In the genomic region with DNA sequence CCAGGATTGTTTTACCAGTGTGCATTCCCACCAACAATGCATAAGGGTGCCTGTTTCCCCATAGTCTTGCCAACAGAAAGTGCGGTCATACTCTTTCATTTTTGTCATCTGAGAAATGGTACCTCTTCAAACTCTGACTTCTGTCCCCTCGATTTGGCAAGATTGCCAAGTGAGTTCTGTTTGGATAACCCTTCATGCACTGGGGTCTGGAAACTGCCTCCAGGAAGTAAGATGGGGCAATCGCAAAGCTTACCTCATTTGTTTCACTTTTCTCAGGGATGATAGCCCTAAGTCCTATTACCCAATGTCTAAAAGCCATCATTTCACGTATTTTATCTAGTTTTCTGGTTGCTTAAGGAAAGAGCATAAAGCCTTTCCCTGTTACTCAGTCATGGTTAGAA, we compare ENCODE assay signal across 18 cellular contexts. TPM values are rescaled to one million over a fixed set of nuclear protein-coding genes. Genes with fewer than 3 reads are reported as not detected.
"Had no signal": no experiment of that assay in that cellular context is flagged by ENCODE, and none has a peak within 500 bp of the region (broad histone marks: within the 10 kb centered on the region; RNA-seq: fewer than 3 reads in every experiment).

No MANE protein-coding gene starts in this region.

- H3K36me3 ChIP-seq: adrenal gland, gastrocnemius medialis, heart left ventricle, neutrophil, WERI-Rb-1 had no signal

- DNase-seq: activated CD4-positive, alpha-beta memory T cell treated with anti-CD3 and anti-CD28 coated beads, Interleukin-2, amount 10 ng/mL, durations not matched to agents 7 days and 5 days; activated CD4-positive, alpha-beta T cell treated with anti-CD3 and anti-CD28 coated beads for 36 hours; activated effector memory CD4-positive, alpha-beta T cell treated with Interleukin-2 at 50 U/mL for 16 hours; activated T-cell treated with anti-CD3 and anti-CD28 coated beads, Interleukin-2, amount 50 U/mL, for 4 hours; adrenal gland; endodermal cell; gastrocnemius medialis; heart left ventricle; mucosa of descending colon; naive thymus-derived CD8-positive, alpha-beta T cell; posterior cingulate gyrus; retina; WERI-Rb-1 had no signal

- H3K9me3 ChIP-seq: adrenal gland, gastrocnemius medialis, heart left ventricle, mucosa of descending colon, neutrophil had no signal

- ATAC-seq: activated CD4-positive, alpha-beta T cell treated with anti-CD3 and anti-CD28 coated beads for 36 hours; activated T-cell treated with anti-CD3 and anti-CD28 coated beads, Interleukin-2, amount 50 U/mL, for 4 hours; gastrocnemius medialis; heart left ventricle; mucosa of descending colon; naive thymus-derived CD8-positive, alpha-beta T cell; stimulated activated effector memory CD8-positive, alpha-beta T cell treated with anti-CD3 and anti-CD28 coated beads, Interleukin-12 subunit alpha, Interleukin-12 subunit beta, amount 100 ng/mL, for 72 hours had no signal

- H3K27ac ChIP-seq: adrenal gland, gastrocnemius medialis, heart left ventricle, neutrophil, WERI-Rb-1 had no signal

- H3K4me3 ChIP-seq: adrenal gland, gastrocnemius medialis, heart left ventricle, mucosa of descending colon had no signal

- H3K4me1 ChIP-seq: gastrocnemius medialis had no signal

- H3K27me3 ChIP-seq: adrenal gland, gastrocnemius medialis, neutrophil had no signal

RNA-seq across cellular contexts. Expression of a gene that starts 28.6 kb away (rescaled TPM):
- total RNA-seq: activated CD4-positive, alpha-beta memory T cell treated with anti-CD3 and anti-CD28 coated beads, Interleukin-2, amount 10 ng/mL, durations not matched to agents 7 days and 5 days; activated CD4-positive, alpha-beta T cell treated with anti-CD3 and anti-CD28 coated beads for 36 hours; chondrocyte; dermis microvascular lymphatic vessel endothelial cell; endodermal cell; epithelial cell of proximal tubule; heart left ventricle; naive thymus-derived CD8-positive, alpha-beta T cell had no signal
- polyA plus RNA-seq: heart left ventricle; naive thymus-derived CD8-positive, alpha-beta T cell had no signal
